20 cellular contexts compared by ENCODE assay signal in genomic region chr10:60205741-60206140, GRCh38.
DNase-seq lines count a peak whose midpoint lies in the region; ATAC-seq, FAIRE-seq and TF ChIP-seq lines count a peak whose summit lies in the region.
"Had no signal": no experiment of that assay in that cellular context is flagged by ENCODE, and none has a peak within 500 bp of the region (broad histone marks: within the 10 kb centered on the region; RNA-seq: fewer than 3 reads in every experiment).

No MANE protein-coding gene starts in this region.

- no peaks in the 10 kb centered on the region for H3K79me2 ChIP-seq in PC-3 (ENCODE audit: low read length)
- H3K79me2 ChIP-seq in SU-DHL-6 (ENCODE audit: insufficient read depth, low read length), result no peaks in the 10 kb centered on the region

- WGBS in small intestine, 3 donors, result 89 to 95% (median 93%) methylated on average over 3 of the region's 3 CpGs

- H4K20me1 ChIP-seq in PC-3 (ENCODE audit: low read length) (no peaks in the 10 kb centered on the region), SU-DHL-6 (ENCODE audit: low read depth, low read length) (no peaks in the 10 kb centered on the region)

- POLR2A ChIA-PET in PC-3 (lab: Charles Lee; ENCODE audit: unreplicated experiment), result no interaction called here

- intact Hi-C loops in PC-3 (cut with micrococcal nuclease) (loop anchor here (1.0 to 10.0 kb wide), 4 partner anchors 19 to 341 kb away; no protein-coding TSS in a partner anchor), head of caudate nucleus (cut with DNase I) (loop anchor here (10.0 kb wide), 2 partner anchors 101 to 229 kb away; no protein-coding TSS in a partner anchor)

- no peaks in the 10 kb centered on the region for H3K9me3 ChIP-seq in PC-3 (ENCODE audit: low read length)
- H3K9me3 ChIP-seq in SU-DHL-6 (ENCODE audit: insufficient read depth, low read length), result no peaks in the 10 kb centered on the region
- H3K9me3 ChIP-seq in small intestine (ENCODE audit: control insufficient read depth, low read depth), result no peaks in the 10 kb centered on the region

- H3K4me2 ChIP-seq in PC-3 (ENCODE audit: low read length) (no peak overlapping the region), SU-DHL-6 (ENCODE audit: low read depth, low read length, poor library complexity, severe bottlenecking) (no peak overlapping the region)

- CTCF ChIA-PET in PC-3 (lab: Charles Lee), result interaction anchor here (1.1 to 1.7 kb wide), 2 partner anchors 91 to 228 kb away, joined by 6 to 7 read pairs; no protein-coding TSS in a partner anchor

- H2AFZ ChIP-seq in PC-3 (ENCODE audit: low read length), result no peak overlapping the region
- no peak overlapping the region for H2AFZ ChIP-seq in SU-DHL-6 (ENCODE audit: low read depth, low read length, severe bottlenecking)
- H2AFZ ChIP-seq: GM23248 had no signal

- H3F3A ChIP-seq in PC-3 (ENCODE audit: low read length, unreplicated experiment), result no peaks in the 10 kb centered on the region
- H3F3A ChIP-seq in SU-DHL-6 (ENCODE audit: insufficient read depth), result peaks cover 18% of the 10 kb centered on the region

- TF ChIP-seq CTCF in PC-3 (conservative IDR thresholded peaks at IDR 0.05; ENCODE audit: low read depth, low read length) (no peak), SU-DHL-6 (IDR thresholded peaks at IDR 0.05; ENCODE audit: insufficient read depth, low read length, poor library complexity, severe bottlenecking) (no peak)

- H3K27me3 ChIP-seq in PC-3 (ENCODE audit: low read length) (no peaks in the 10 kb centered on the region), SU-DHL-6 (ENCODE audit: low read length) (no peaks in the 10 kb centered on the region), small intestine (ENCODE audit: control insufficient read depth in 2 of 2, insufficient read depth in 2 of 2, low read length in 2 of 2) (no peaks in the 10 kb centered on the region)

- H3K4me3 ChIP-seq in PC-3 (ENCODE audit: low read length) (no peak overlapping the region), SU-DHL-6 (ENCODE audit: insufficient read depth, low read length, poor library complexity, severe bottlenecking) (no peak overlapping the region), small intestine (ENCODE audit: low read depth in 1 of 2, low read length in 2 of 2) (no peak overlapping the region)
- H3K4me3 ChIP-seq: GM23248 had no signal

- H3K36me3 ChIP-seq in PC-3 (ENCODE audit: low read depth, low read length) (no peaks in the 10 kb centered on the region), SU-DHL-6 (ENCODE audit: low read length) (no peaks in the 10 kb centered on the region; the same call in 1 of the 2 replicates), small intestine (ENCODE audit: control insufficient read depth in 2 of 2, insufficient read depth in 2 of 2, low read length in 2 of 2) (no peaks in the 10 kb centered on the region)

- FAIRE-seq in small intestine (lab: Jason Lieb, UNC), result no peak
- FAIRE-seq: GM12891, GM18507, GM19239, H1 had no signal

- no TSS peak for BruUV-seq in PC-3 (replicated peaks; lab: Mats Ljungman, UMichigan)

- H3K4me1 ChIP-seq in PC-3 (ENCODE audit: insufficient read depth, low read length), result peaks cover 22% of the 10 kb centered on the region
- H3K4me1 ChIP-seq in small intestine (ENCODE audit: control insufficient read depth in 2 of 2, insufficient read depth in 1 of 2, low read depth in 1 of 2, low read length in 1 of 2), result no peaks in the 10 kb centered on the region

- peak; percentile 30 for DNase-seq in PC-3
- DNase-seq in small intestine, result peak; percentile 15
- DNase-seq in NCI-H82 treated with DMSO at 0.1 percent for 48 hours (lab: John Stamatoyannopoulos, UW; ENCODE audit: unreplicated experiment), result no peak
- DNase-seq in NCI-H128 (lab: John Stamatoyannopoulos, UW; ENCODE audit: unreplicated experiment), result no peak
- DNase-seq in head of caudate nucleus, result no peak
- DNase-seq: C1 segment of cervical spinal cord; Calu3; CD4-positive, alpha-beta memory T cell; COR-L47; DMS53; DMS79 treated with DMSO at 0.1 percent for 48 hours; GF-D8; GM23248; H7; HCEC 1CT had no signal

- H3K9ac ChIP-seq in PC-3 (ENCODE audit: low read length) (no peak overlapping the region), SU-DHL-6 (ENCODE audit: low read length) (no peak overlapping the region)
- H3K9ac ChIP-seq: GM23248 had no signal

- H3K27ac ChIP-seq in PC-3 (ENCODE audit: low read length) (no peak overlapping the region), SU-DHL-6 (ENCODE audit: low read depth, low read length) (peak overlapping the region; percentile 28; the same call in 1 of the 2 replicates), small intestine (ENCODE audit: low read depth in 1 of 2, low read length in 1 of 2) (no peak overlapping the region)
- H3K27ac ChIP-seq: GM23248 had no signal

- H3K9me2 ChIP-seq in PC-3 (replicated peaks; ENCODE audit: low read length) (no peaks in the 10 kb centered on the region), SU-DHL-6 (replicated peaks; ENCODE audit: insufficient read depth, low read length) (no peaks in the 10 kb centered on the region)

- no peak for ATAC-seq in PC-3

Comparison
In these comparisons a context has a peak if more than half of its experiments do, and no peak if none do; other contexts are left out.
1. DNase-seq: peak in PC-3 (single experiment) and small intestine (single experiment); none in NCI-H82 treated with DMSO at 0.1 percent for 48 hours (single experiment), NCI-H128 (single experiment) and head of caudate nucleus (0 of 42).